ENCODE assay signal across 1 cellular context in genomic region chr3:57977755-57978715, GRCh38.
TF ChIP-seq lines count a peak whose summit lies in the region.

No MANE protein-coding gene starts in this region.

TF ChIP-seq in H1, 55 proteins besides CTCF, POLR2A, EP300 and RAD21:
- TF ChIP-seq CTBP2 (IDR thresholded peaks at IDR 0.05; ENCODE audit: borderline replicate concordance, insufficient read depth, insufficient read length, low read length), result no peak
- TF ChIP-seq SIN3A (conservative IDR thresholded peaks at IDR 0.05 in 1 of 2, IDR thresholded peaks at IDR 0.05 in 1 of 2; ENCODE audit: low read depth in 1 of 2, low read length in 2 of 2), result no peak
- TF ChIP-seq FOSL1 (IDR thresholded peaks at IDR 0.05; ENCODE audit: insufficient read depth, low read depth, low read length), result no peak
- TF ChIP-seq POLR2AphosphoS5 (IDR thresholded peaks at IDR 0.05; ENCODE audit: low read depth, low read length), result no peak
- no peak for TF ChIP-seq SIX5 (IDR thresholded peaks at IDR 0.05; ENCODE audit: low read depth, low read length)
- no peak for TF ChIP-seq PHF8 (conservative IDR thresholded peaks at IDR 0.05; ENCODE audit: low read depth, low read length)
- no peak for TF ChIP-seq GTF2F1 (IDR thresholded peaks at IDR 0.05; ENCODE audit: borderline replicate concordance, low read depth, low read length)
- TF ChIP-seq HDAC6 (IDR thresholded peaks at IDR 0.05; ENCODE audit: low read depth, low read length), result no peak
- no peak for TF ChIP-seq SRF (IDR thresholded peaks at IDR 0.05; ENCODE audit: low read depth, low read length)
- no peak for TF ChIP-seq CHD2 (IDR thresholded peaks at IDR 0.05; ENCODE audit: low read length)
- TF ChIP-seq KDM4A (IDR thresholded peaks at IDR 0.05; ENCODE audit: low read depth, low read length, severe bottlenecking), result no peak
- TF ChIP-seq BCL11A (IDR thresholded peaks at IDR 0.05; ENCODE audit: low read depth in 2 of 2, low read length in 2 of 2), result no peak
- no peak for TF ChIP-seq CBX5 (IDR thresholded peaks at IDR 0.05; ENCODE audit: low read depth, low read length)
- no peak for TF ChIP-seq JUND (IDR thresholded peaks at IDR 0.05; ENCODE audit: low read length)
- TF ChIP-seq RNF2 (IDR thresholded peaks at IDR 0.05; ENCODE audit: borderline replicate concordance, low read depth, low read length, missing control alignments, poor library complexity, severe bottlenecking), result no peak
- TF ChIP-seq, protein P1, sequence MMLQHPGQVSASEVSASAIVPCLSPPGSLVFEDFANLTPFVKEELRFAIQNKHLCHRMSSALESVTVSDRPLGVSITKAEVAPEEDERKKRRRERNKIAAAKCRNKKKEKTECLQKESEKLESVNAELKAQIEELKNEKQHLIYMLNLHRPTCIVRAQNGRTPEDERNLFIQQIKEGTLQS (IDR thresholded peaks at IDR 0.05; ENCODE audit: insufficient read depth, low read depth, low read length), result no peak
TF ChIP-seq in H1: peak in this region for 0.
